Comparison of ENCODE assay signal across 26 cellular contexts in the genomic region with DNA sequence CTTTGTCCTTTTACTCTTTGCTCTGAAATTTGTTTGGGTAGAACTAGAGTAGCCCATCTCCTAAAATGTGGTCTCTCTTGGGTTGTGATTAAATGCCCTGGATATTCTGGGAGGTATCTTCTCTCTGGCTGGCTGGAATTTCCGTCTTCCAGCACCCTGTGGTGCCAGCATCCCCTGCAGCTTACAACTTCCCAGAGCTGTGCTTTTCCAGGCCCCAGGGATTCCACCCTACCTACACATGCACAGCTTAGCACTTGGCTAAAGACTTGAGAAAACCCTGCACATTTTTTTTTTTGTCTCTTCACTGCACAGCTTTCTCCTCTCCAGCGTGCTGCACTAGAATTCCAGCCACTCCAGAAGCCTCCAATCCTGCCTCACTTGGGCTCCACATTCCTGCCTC.
"Had no signal": no experiment of that assay in that cellular context is flagged by ENCODE, and none has a peak within 500 bp of the region (broad histone marks: within the 10 kb centered on the region; RNA-seq: fewer than 3 reads in every experiment).

No MANE protein-coding gene starts in this region.

- H3K4me3 Mint-ChIP-seq: activated CD8-positive, alpha-beta T cell treated with anti-CD3 and anti-CD28 coated beads for 36 hours; activated naive CD4-positive, alpha-beta T cell treated with anti-CD3 and anti-CD28 coated beads, Interleukin-2, amount 10 ng/mL, durations not matched to agents 7 days and 5 days; activated naive CD8-positive, alpha-beta T cell treated with anti-CD3 and anti-CD28 coated beads for 36 hours; activated T-cell treated with anti-CD3 and anti-CD28 coated beads, Interleukin-2, amount 50 U/mL, for 72 hours; T-cell had no signal

- H3K36me3 Mint-ChIP-seq: activated naive CD4-positive, alpha-beta T cell treated with anti-CD3 and anti-CD28 coated beads, Interleukin-2, amount 10 ng/mL, durations not matched to agents 7 days and 5 days; activated naive CD8-positive, alpha-beta T cell treated with anti-CD3 and anti-CD28 coated beads for 36 hours; T-cell had no signal

- DNase-seq: activated CD4-positive, alpha-beta T cell treated with anti-CD3 and anti-CD28 coated beads for 4 hours; activated CD8-positive, alpha-beta memory T cell treated with anti-CD3 and anti-CD28 coated beads, Interleukin-2, amount 50 U/mL, for 4 hours; activated CD8-positive, alpha-beta T cell treated with anti-CD3 and anti-CD28 coated beads for 36 hours; activated gamma-delta T cell treated with Interleukin-2 at 50 U/mL for 16 hours; activated naive CD4-positive, alpha-beta T cell treated with anti-CD3 and anti-CD28 coated beads, Interleukin-2, amount 10 ng/mL, durations not matched to agents 7 days and 5 days; activated naive CD8-positive, alpha-beta T cell treated with anti-CD3 and anti-CD28 coated beads for 36 hours; activated T-cell treated with anti-CD3 and anti-CD28 coated beads, Interleukin-2, amount 50 U/mL, for 72 hours; adrenal gland; Karpas-422; MM.1S; NCI-H1105; NCI-H1436; NCI-H187; NCI-H2081; NCI-H510A treated with DMSO at 0.1 percent for 48 hours; NCI-H69; NK-92 treated with Interleukin-12 subunit alpha and Interleukin-12 subunit beta, amount 100 ng/mL, for 24 hours; Peyer's patch; Right ventricle myocardium superior; T-cell; T-helper 2 cell; T1000 had no signal

- H3K4me3 ChIP-seq: adrenal gland, cardiac muscle cell, K562, Peyer's patch, SJSA1 had no signal

- H3K27ac Mint-ChIP-seq: activated CD8-positive, alpha-beta T cell treated with anti-CD3 and anti-CD28 coated beads for 36 hours; activated naive CD4-positive, alpha-beta T cell treated with anti-CD3 and anti-CD28 coated beads, Interleukin-2, amount 10 ng/mL, durations not matched to agents 7 days and 5 days; activated naive CD8-positive, alpha-beta T cell treated with anti-CD3 and anti-CD28 coated beads for 36 hours; activated T-cell treated with anti-CD3 and anti-CD28 coated beads, Interleukin-2, amount 50 U/mL, for 72 hours; activated T-helper 2 cell treated with anti-CD3 and anti-CD28 coated beads, Interferon-gamma antibody, Interleukin-2, Interleukin-4, amounts not matched to agents 10 μg/mL and 5 μg/mL and 100 μg/mL, durations not matched to agents 14 hours and 24 hours and 36 hours; T-cell had no signal

- H3K4me1 Mint-ChIP-seq: activated naive CD4-positive, alpha-beta T cell treated with anti-CD3 and anti-CD28 coated beads, Interleukin-2, amount 10 ng/mL, durations not matched to agents 7 days and 5 days; activated naive CD8-positive, alpha-beta T cell treated with anti-CD3 and anti-CD28 coated beads for 36 hours; T-cell had no signal

- H3K27me3 Mint-ChIP-seq: activated naive CD4-positive, alpha-beta T cell treated with anti-CD3 and anti-CD28 coated beads, Interleukin-2, amount 10 ng/mL, durations not matched to agents 7 days and 5 days; activated naive CD8-positive, alpha-beta T cell treated with anti-CD3 and anti-CD28 coated beads for 36 hours had no signal

- ATAC-seq: activated CD8-positive, alpha-beta T cell treated with anti-CD3 and anti-CD28 coated beads for 36 hours; activated T-cell treated with anti-CD3 and anti-CD28 coated beads, Interleukin-2, amount 50 U/mL, for 72 hours; K562; T-cell had no signal

- H3K9me3 Mint-ChIP-seq: activated CD8-positive, alpha-beta T cell treated with anti-CD3 and anti-CD28 coated beads for 36 hours; activated naive CD4-positive, alpha-beta T cell treated with anti-CD3 and anti-CD28 coated beads, Interleukin-2, amount 10 ng/mL, durations not matched to agents 7 days and 5 days; activated naive CD8-positive, alpha-beta T cell treated with anti-CD3 and anti-CD28 coated beads for 36 hours; activated T-helper 2 cell treated with anti-CD3 and anti-CD28 coated beads, Interferon-gamma antibody, Interleukin-2, Interleukin-4, amounts not matched to agents 10 μg/mL and 5 μg/mL and 100 μg/mL, durations not matched to agents 14 hours and 24 hours and 36 hours; T-cell had no signal
